ENCODE assay signal across 8 cellular contexts in the genomic region with DNA sequence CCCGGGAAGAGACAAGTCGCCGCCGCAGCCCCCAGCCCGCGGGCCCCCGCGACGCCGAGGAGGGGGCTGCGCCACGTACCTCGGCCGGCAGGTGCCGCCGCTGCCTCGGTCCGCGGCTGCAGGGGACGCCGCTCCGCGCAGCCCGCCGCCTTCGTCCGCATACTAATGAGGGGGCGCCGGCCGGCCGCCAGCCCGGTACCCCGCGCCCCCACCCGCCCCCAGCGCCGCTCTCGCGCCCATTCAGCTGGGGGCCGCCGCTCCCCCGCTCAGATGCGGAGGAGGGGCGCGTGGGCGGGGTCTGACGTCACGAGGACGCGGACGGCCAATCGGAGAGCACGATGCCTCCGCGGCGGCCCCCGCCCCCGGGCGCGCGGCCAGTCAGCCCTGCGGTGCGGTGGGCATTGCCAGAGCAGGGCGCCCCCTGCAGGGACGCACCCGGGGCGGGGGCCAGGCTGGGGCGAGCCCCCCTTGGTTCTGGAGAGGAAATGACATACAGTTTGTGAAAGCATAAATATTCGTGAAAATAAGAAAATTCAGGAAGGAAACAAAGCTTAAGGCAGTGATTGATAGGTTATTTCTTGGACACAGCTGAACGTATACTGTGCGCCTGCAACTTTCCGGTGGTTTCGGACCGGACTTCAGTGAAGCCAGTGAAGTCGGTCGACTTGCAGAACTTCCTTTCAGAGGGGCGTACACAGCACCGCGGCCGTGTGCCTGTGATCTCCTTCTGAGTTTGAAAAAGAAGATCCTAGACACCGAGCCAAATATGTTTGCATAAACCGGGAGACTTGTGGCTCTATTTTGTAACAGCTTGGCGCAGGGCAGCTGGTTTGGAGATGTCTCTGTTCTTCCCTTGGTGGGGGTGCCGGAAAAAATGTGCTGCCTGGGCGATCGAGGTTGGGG.
A peak's percentile ranks its signal among the peaks of the same experiment; 100 is the strongest.
DNase-seq lines count a peak whose midpoint lies in the region; ATAC-seq lines count a peak whose summit lies in the region.

A gene (minus strand): TSS at position 246 of the 903 bp plus-strand sequence. CDS start 85 bp downstream, at position 161.

- DNase-seq in ACHN (peak; percentile 84), NCI-H226 (peak; percentile 79), caudate nucleus (lab: John Stamatoyannopoulos, UW) (peak in 60 of 61 donors; percentile 45 to 96 (median 89)), islet precursor cell (peak; percentile 91)
- DNase-seq in activated CD4-positive, CD25-positive, alpha-beta regulatory T cell (lab: John Stamatoyannopoulos, UW), result peak; percentile 88 to 95 (median 90)
- peak; percentile 89 to 95 for DNase-seq in stimulated activated CD4-positive, alpha-beta T cell treated with anti-CD3 and anti-CD28 coated beads, Interleukin-15, amount 100 ng/mL, for 1 hour (ENCODE audit: low read depth in 1 of 2, low spot score in 1 of 2)

- in situ Hi-C loops in ACHN (cut with HindIII; ENCODE audit: low pct_ligation_motif_present, low pct_unique_long_range_greater_than_20kb, low sequenced_read_pairs), result no loop called here

- ATAC-seq in GM18861 (IDR thresholded peaks at IDR 0.05; ENCODE audit: unreplicated experiment) (peak; percentile 83), HG03097 (IDR thresholded peaks at IDR 0.05; ENCODE audit: low FRiP score, unreplicated experiment) (peak; percentile 78)

- peak within 1 kb of the TSS; percentile 96 for H3K27ac ChIP-seq in caudate nucleus (ENCODE audit: low read depth, low read length)

Comparison
In these comparisons a context has a peak if more than half of its experiments do, and no peak if none do; other contexts are left out.
1. Peak in every context shown above with its lines: DNase-seq, ATAC-seq and H3K27ac ChIP-seq.